Comparison of ENCODE assay signal across 14 cellular contexts in the genomic region with DNA sequence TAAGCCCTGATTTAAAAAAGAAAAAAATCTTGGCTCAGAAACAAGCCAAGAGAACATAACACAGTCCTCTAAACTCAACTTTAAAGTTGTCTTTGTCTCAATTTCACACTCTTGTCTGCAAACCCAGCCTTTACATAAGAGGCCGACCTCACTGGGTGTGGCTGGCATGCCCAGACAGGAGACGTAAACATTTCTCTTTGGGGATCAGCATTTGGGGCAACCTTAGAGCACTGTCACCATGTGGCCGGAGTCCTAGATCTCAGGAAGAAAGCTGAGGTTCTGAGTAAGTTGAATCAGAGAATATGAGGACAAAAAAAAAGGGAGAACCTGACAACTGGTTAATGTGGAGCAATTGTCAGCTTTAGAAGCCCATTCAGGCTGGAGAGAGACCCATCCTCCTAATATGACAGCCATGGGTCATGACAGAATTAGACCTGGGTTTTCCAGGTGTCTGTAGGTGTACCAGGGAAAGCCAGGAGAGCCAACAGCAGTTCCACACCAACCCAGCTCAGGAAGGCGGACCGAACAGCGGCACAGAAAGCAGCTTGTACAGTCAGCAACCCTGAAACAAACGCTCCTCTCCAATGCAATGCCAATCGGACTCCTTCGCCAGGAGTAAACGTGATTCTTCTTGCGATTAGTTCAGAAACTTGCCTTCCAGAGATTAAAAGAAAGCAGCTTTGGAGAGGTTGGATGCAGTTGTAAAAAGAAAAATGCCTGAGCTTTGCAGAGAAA.
DNase-seq lines count a peak whose midpoint lies in the region; ATAC-seq, FAIRE-seq and TF ChIP-seq lines count a peak whose summit lies in the region.
"Had no signal": no experiment of that assay in that cellular context is flagged by ENCODE, and none has a peak within 500 bp of the region (broad histone marks: within the 10 kb centered on the region; RNA-seq: fewer than 3 reads in every experiment).

No MANE protein-coding gene starts in this region.

- no peak overlapping the region for H3K4me3 ChIP-seq in left lung
- H3K4me3 ChIP-seq in suprapubic skin, result peak overlapping the region; percentile 33

- TF ChIP-seq CTCF in left lung (IDR thresholded peaks at IDR 0.05) (no peak), suprapubic skin (IDR thresholded peaks at IDR 0.05) (no peak)

- H3K27me3 ChIP-seq in left lung (no peaks in the 10 kb centered on the region), suprapubic skin (no peaks in the 10 kb centered on the region)

- H3K27ac ChIP-seq in left lung (no peak overlapping the region), suprapubic skin (peak overlapping the region; percentile 88)

- H3K9me3 ChIP-seq in left lung (no peaks in the 10 kb centered on the region), suprapubic skin (no peaks in the 10 kb centered on the region)

- peaks cover 0 to 8% of the 10 kb centered on the region in 2 donors for H3K4me1 ChIP-seq in left lung
- H3K4me1 ChIP-seq in suprapubic skin, result peaks cover 20% of the 10 kb centered on the region

- peak; percentile 31 for DNase-seq in LoVo (ENCODE audit: low spot score)
- peak; percentile 46 to 62 for DNase-seq in T47D (ENCODE audit: low read depth in 1 of 2, low spot score in 1 of 2)
- no peak for DNase-seq in left lung
- DNase-seq in suprapubic skin (ENCODE audit: low spot score in 2 of 2), result no peak
- DNase-seq in GM19239 (ENCODE audit: insufficient read length, low spot score), result no peak
- DNase-seq in NAMALWA (ENCODE audit: low spot score), result no peak
- DNase-seq: activated CD4-positive, alpha-beta memory T cell treated with anti-CD3 and anti-CD28 coated beads for 36 hours; AML-193; DMS 273 treated with DMSO at 0.1 percent for 48 hours; HFFc6; NCI-H2107; SIG-M5 had no signal

- in situ Hi-C loops in T47D (cut with HindIII; ENCODE audit: low pct_unique_long_range_greater_than_20kb, low sequenced_read_pairs), result no loop called here

- WGBS in suprapubic skin, result 42% methylated on average over 11 of the region's 11 CpGs

- ATAC-seq in left lung (peak; percentile 87), GM18868 (IDR thresholded peaks at IDR 0.05; ENCODE audit: unreplicated experiment) (no peak), GM18909 (IDR thresholded peaks at IDR 0.05; ENCODE audit: poor library complexity, unreplicated experiment) (no peak)

- TF ChIP-seq EP300 in suprapubic skin (IDR thresholded peaks at IDR 0.05), result no peak

- intact Hi-C loops in left lung (cut with DNase I), result no loop called here

- H3K36me3 ChIP-seq in left lung (no peaks in the 10 kb centered on the region), suprapubic skin (no peaks in the 10 kb centered on the region)

- TF ChIP-seq POLR2A in suprapubic skin (IDR thresholded peaks at IDR 0.05), result no peak

- no peak for FAIRE-seq in GM19239 (lab: Jason Lieb, UNC)

Comparison
In these comparisons a context has a peak if more than half of its experiments do, and no peak if none do; other contexts are left out.
1. DNase-seq: peak in LoVo (single experiment) and T47D (2 of 2); none in left lung (0 of 2), suprapubic skin (0 of 2), GM19239 (single experiment) and NAMALWA (single experiment).